Comparison of ENCODE assay signal across 7 cellular contexts in genomic region chr4:82797048-82797590, GRCh38. TPM values are rescaled to one million over a fixed set of nuclear protein-coding genes. Genes with fewer than 3 reads are reported as not detected.
DNase-seq lines count a peak whose midpoint lies in the region; ATAC-seq and TF ChIP-seq lines count a peak whose summit lies in the region.

No MANE protein-coding gene starts in this region.

- peaks cover 5% of the 10 kb centered on the region for H3K36me3 Mint-ChIP-seq in progenitor cell of endocrine pancreas (ENCODE audit: insufficient read depth)

- H3K4me1 Mint-ChIP-seq in progenitor cell of endocrine pancreas (ENCODE audit: low read depth), result peaks cover 9% of the 10 kb centered on the region

- peak overlapping the region; percentile 82 for H3K4me3 Mint-ChIP-seq in progenitor cell of endocrine pancreas (ENCODE audit: low read depth)

- no peak for TF ChIP-seq EP300 in esophagus muscularis mucosa (IDR thresholded peaks at IDR 0.05)

- H3K9me3 Mint-ChIP-seq in progenitor cell of endocrine pancreas (ENCODE audit: low read depth), result no peaks in the 10 kb centered on the region

- peak overlapping the region; percentile 69; the same call in 1 of the 2 replicates for H3K9ac ChIP-seq in ES-I3 (ENCODE audit: low read depth, low read length)
- H3K9ac ChIP-seq in NT2/D1 (ENCODE audit: insufficient read length, low read depth), result peak overlapping the region; percentile 64

- peak overlapping the region; percentile 43 for H3K27ac Mint-ChIP-seq in progenitor cell of endocrine pancreas

- H3K9me3 ChIP-seq in ES-I3 (ENCODE audit: control insufficient read depth, insufficient read depth, low read length), result no peaks in the 10 kb centered on the region
- no peaks in the 10 kb centered on the region for H3K9me3 ChIP-seq in NT2/D1 (ENCODE audit: insufficient read depth, low read length)
- H3K9me3 ChIP-seq in esophagus muscularis mucosa, result no peaks in the 10 kb centered on the region

- peaks cover 4% of the 10 kb centered on the region; the same call in 1 of the 2 replicates for H3K4me1 ChIP-seq in ES-I3 (ENCODE audit: insufficient read depth, low read length)
- peaks cover 9% of the 10 kb centered on the region for H3K4me1 ChIP-seq in NT2/D1 (ENCODE audit: insufficient read depth, insufficient read length)
- H3K4me1 ChIP-seq in esophagus muscularis mucosa, result peaks cover 16 to 44% (median 40%) of the 10 kb centered on the region in 4 donors

- peak overlapping the region; percentile 71 to 83 (median 78) for H3K27ac ChIP-seq in esophagus muscularis mucosa (replicated peaks in 1 of 4)

- H3K27me3 Mint-ChIP-seq in progenitor cell of endocrine pancreas, result peaks cover 70% of the 10 kb centered on the region

- peaks cover 68% of the 10 kb centered on the region for H3K27me3 ChIP-seq in NT2/D1 (ENCODE audit: insufficient read depth, insufficient read length)
- no peaks in the 10 kb centered on the region for H3K27me3 ChIP-seq in esophagus muscularis mucosa

- TF ChIP-seq CTCF in esophagus muscularis mucosa (IDR thresholded peaks at IDR 0.05), result no peak
- TF ChIP-seq CTCF in progenitor cell of endocrine pancreas (IDR thresholded peaks at IDR 0.05; ENCODE audit: unreplicated experiment), result no peak

- ATAC-seq in HG03045 (IDR thresholded peaks at IDR 0.05; ENCODE audit: unreplicated experiment) (no peak), GM18907 (IDR thresholded peaks at IDR 0.05; ENCODE audit: unreplicated experiment) (no peak)

- no peak for DNase-seq in NT2/D1 (ENCODE audit: low read depth, low spot score)
- DNase-seq in esophagus muscularis mucosa (ENCODE audit: extremely low spot score), result no peak
- DNase-seq in progenitor cell of endocrine pancreas (ENCODE audit: low spot score, unreplicated experiment), result no peak
- DNase-seq in NCI-H187 treated with DMSO at 0.1 percent for 48 hours (lab: John Stamatoyannopoulos, UW), result no peak

- 37% methylated on average over 14 of the region's 14 CpGs for WGBS in esophagus muscularis mucosa

- no peak for TF ChIP-seq POLR2A in esophagus muscularis mucosa (IDR thresholded peaks at IDR 0.05; ENCODE audit: low read depth)

- H3K4me3 ChIP-seq in NT2/D1 (ENCODE audit: insufficient read length, low read depth) (peak overlapping the region; percentile 57), esophagus muscularis mucosa (peak overlapping the region; percentile 66 to 94 (median 80))

- H3K36me3 ChIP-seq in ES-I3 (ENCODE audit: insufficient read depth, low read length), result no peaks in the 10 kb centered on the region
- H3K36me3 ChIP-seq in NT2/D1 (ENCODE audit: insufficient read depth, insufficient read length, low read length), result peaks cover 7% of the 10 kb centered on the region
- no peaks in the 10 kb centered on the region for H3K36me3 ChIP-seq in esophagus muscularis mucosa

- intact Hi-C loops in esophagus muscularis mucosa (cut with DNase I), result loop anchor here (5.0 to 10.0 kb wide), 2 partner anchors 218 to 335 kb away; partner anchors contain the start of gene LIN54

RNA-seq across cellular contexts. Expression of gene SCD5, which starts 1.5 kb away (rescaled TPM):
- 10 to 100 TPM; 17.6 to 28.4 (median 22.9) TPM for total RNA-seq in esophagus muscularis mucosa
- total RNA-seq in progenitor cell of endocrine pancreas, result 14.6 and 15.7 TPM in 2 replicates
